In genomic region chr12:64186789-64187188, GRCh38 we compare ENCODE assay signal across 9 cellular contexts. TPM values are rescaled to one million over a fixed set of nuclear protein-coding genes. Genes with fewer than 3 reads are reported as not detected.
DNase-seq lines count a peak whose midpoint lies in the region; ATAC-seq and TF ChIP-seq lines count a peak whose summit lies in the region.
"Had no signal": no experiment of that assay in that cellular context is flagged by ENCODE, and none has a peak within 500 bp of the region (broad histone marks: within the 10 kb centered on the region; RNA-seq: fewer than 3 reads in every experiment).

No MANE protein-coding gene starts in this region.

- H3K9me3 ChIP-seq in mucosa of descending colon: no peaks in the 10 kb centered on the region
- no peaks in the 10 kb centered on the region for H3K9me3 ChIP-seq in hepatocyte (ENCODE audit: low read depth)
- H3K9me3 ChIP-seq: lower lobe of right lung had no signal

- H3K4me3 ChIP-seq in mucosa of descending colon (no peak overlapping the region), hepatocyte (no peak overlapping the region)
- H3K4me3 ChIP-seq: lower lobe of right lung had no signal

- H4K20me1 ChIP-seq in hepatocyte (ENCODE audit: insufficient read depth, poor library complexity, severe bottlenecking): no peaks in the 10 kb centered on the region

- no peaks in the 10 kb centered on the region for H3K36me3 ChIP-seq in mucosa of descending colon (ENCODE audit: low read depth)
- no peaks in the 10 kb centered on the region for H3K36me3 ChIP-seq in hepatocyte (replicated peaks; ENCODE audit: insufficient read depth, low read depth)
- H3K36me3 ChIP-seq: lower lobe of right lung had no signal

- ATAC-seq in GM19397 (IDR thresholded peaks at IDR 0.05; ENCODE audit: unreplicated experiment) (peak; percentile 61), HG03095 (IDR thresholded peaks at IDR 0.05; ENCODE audit: unreplicated experiment) (peak; percentile 92), GM21447 (IDR thresholded peaks at IDR 0.05; ENCODE audit: unreplicated experiment) (no peak), mucosa of descending colon (no peak)

- intact Hi-C loops in mucosa of descending colon (cut with DNase I, micrococcal nuclease): no loop called here

- peak; percentile 62 for DNase-seq in Caki2 (ENCODE audit: low read depth)
- peak; percentile 20 for DNase-seq in astrocyte of the hippocampus (ENCODE audit: low read depth, low spot score)
- no peak for DNase-seq in NCI-H82 (lab: John Stamatoyannopoulos, UW)
- no peak for DNase-seq in mucosa of descending colon
- no peak for DNase-seq in hepatocyte (ENCODE audit: low spot score)
- DNase-seq: lower lobe of right lung had no signal

- H3K9me2 ChIP-seq in hepatocyte (replicated peaks; ENCODE audit: insufficient read depth): no peaks in the 10 kb centered on the region

- TF ChIP-seq CTCF in mucosa of descending colon (IDR thresholded peaks at IDR 0.05) (no peak), hepatocyte (IDR thresholded peaks at IDR 0.05; ENCODE audit: poor library complexity) (no peak)

- WGBS in hepatocyte (ENCODE audit: low lambda C conversion rate, missing lambda C conversion rate): 91% methylated on average over 2 of the region's 2 CpGs

- H2AFZ ChIP-seq in hepatocyte: no peak overlapping the region

- no peaks in the 10 kb centered on the region for H3K79me2 ChIP-seq in hepatocyte

- H3K4me2 ChIP-seq in hepatocyte: no peak overlapping the region

- no peaks in the 10 kb centered on the region for H3K27me3 ChIP-seq in hepatocyte

- H3K27ac ChIP-seq in hepatocyte: no peak overlapping the region
- H3K27ac ChIP-seq: lower lobe of right lung had no signal

- in situ Hi-C loops in Caki2 (cut with HindIII; ENCODE audit: low pct_unique_long_range_greater_than_20kb, low sequenced_read_pairs): no loop called here

- no peaks in the 10 kb centered on the region for H3K4me1 ChIP-seq in mucosa of descending colon (ENCODE audit: low read depth)
- no peaks in the 10 kb centered on the region for H3K4me1 ChIP-seq in hepatocyte (ENCODE audit: insufficient read depth)
- H3K4me1 ChIP-seq: lower lobe of right lung had no signal

RNA-seq across cellular contexts. Expression of gene KICS2, which starts 35.3 kb away (rescaled TPM):
- 5.2 and 7.2 TPM in 2 replicates for total RNA-seq in Caki2 (2014; rRNA removed; shearing (Covaris generic); ENCODE audit: low replicate concordance)
- total RNA-seq in mucosa of descending colon: 1 to 10 TPM; 5.4 to 6.7 (median 5.4) TPM
- 6.3 and 6.8 TPM in 2 replicates for total RNA-seq in hepatocyte
- polyA plus RNA-seq in hepatocyte: 1.3 and 1.6 TPM in 2 replicates

Comparison
In these comparisons a context has a peak if more than half of its experiments do, and no peak if none do; other contexts are left out.
1. DNase-seq: peak in Caki2 (single experiment) and astrocyte of the hippocampus (single experiment); none in NCI-H82 (single experiment), mucosa of descending colon (0 of 3) and hepatocyte (single experiment).
2. ATAC-seq: peak in GM19397 (single experiment) and HG03095 (single experiment); none in GM21447 (single experiment) and mucosa of descending colon (single experiment).